ENCODE assay signal across 15 cellular contexts in genomic region chr6:111129003-111129402, GRCh38. TPM values are rescaled to one million over a fixed set of nuclear protein-coding genes. Genes with fewer than 3 reads are reported as not detected.
DNase-seq lines count a peak whose midpoint lies in the region; ATAC-seq and TF ChIP-seq lines count a peak whose summit lies in the region.
"Had no signal": no experiment of that assay in that cellular context is flagged by ENCODE, and none has a peak within 500 bp of the region (broad histone marks: within the 10 kb centered on the region; RNA-seq: fewer than 3 reads in every experiment).

No MANE protein-coding gene starts in this region.

- peak; percentile 95 for ATAC-seq in thoracic aorta (ENCODE audit: insufficient number of reproducible peaks, low FRiP score, low read depth)
- ATAC-seq: activated CD4-positive, CD25-positive, alpha-beta regulatory T cell treated with anti-CD3 and anti-CD28 coated beads, Interleukin-2, amount 50 U/mL, for 24 hours had no signal

- no peak overlapping the region for H3K4me3 ChIP-seq in liver (ENCODE audit: low read depth in 1 of 3, low read length in 3 of 3)
- H3K4me3 ChIP-seq in thoracic aorta, result no peak overlapping the region
- H3K4me3 ChIP-seq in lower leg skin (ENCODE audit: low read depth, poor library complexity, severe bottlenecking), result no peak overlapping the region
- H3K4me3 ChIP-seq: esophagus squamous epithelium, skin epidermis had no signal

- TF ChIP-seq CTCF in liver (IDR thresholded peaks at IDR 0.05; ENCODE audit: low read depth, low read length, missing input control) (no peak), thoracic aorta (IDR thresholded peaks at IDR 0.05) (no peak), lower leg skin (IDR thresholded peaks at IDR 0.05) (no peak)

- no peak for TF ChIP-seq POLR2A in lower leg skin (IDR thresholded peaks at IDR 0.05)

- H3K9ac ChIP-seq in liver (ENCODE audit: low read depth in 1 of 2, low read length in 2 of 2), result no peak overlapping the region

- H3K27ac ChIP-seq in liver (ENCODE audit: low read depth in 1 of 2, low read length in 2 of 2) (no peak overlapping the region), thoracic aorta (peak overlapping the region; percentile 52 to 58)
- H3K27ac ChIP-seq: esophagus squamous epithelium, skin epidermis had no signal

- intact Hi-C loops in lower leg skin (cut with DNase I; ENCODE audit: low total_unique reads), result no loop called here

- H3K9me3 ChIP-seq in liver (ENCODE audit: control insufficient read depth in 4 of 4, low read length in 3 of 4) (no peaks in the 10 kb centered on the region), thoracic aorta (no peaks in the 10 kb centered on the region)
- H3K9me3 ChIP-seq: esophagus squamous epithelium had no signal

- DNase-seq in NCI-H82 (lab: John Stamatoyannopoulos, UW) (peak; percentile 23), NCI-H82 treated with DMSO at 0.1 percent for 48 hours (lab: John Stamatoyannopoulos, UW; ENCODE audit: unreplicated experiment) (no peak), cerebellum (ENCODE audit: low spot score) (peak; percentile 44), thoracic aorta (ENCODE audit: low spot score) (peak; percentile 38), lower leg skin (ENCODE audit: low spot score in 2 of 2) (no peak), NCI-H146 treated with DMSO at 0.1 percent for 48 hours (lab: John Stamatoyannopoulos, UW; ENCODE audit: unreplicated experiment) (no peak), MV-4-11 (lab: John Stamatoyannopoulos, UW) (no peak)
- DNase-seq: CD4-positive, CD25-positive, alpha-beta regulatory T cell; EL; esophagus squamous epithelium; GOT3; SIG-M5 had no signal

- no peaks in the 10 kb centered on the region for H3K36me3 ChIP-seq in liver (ENCODE audit: control insufficient read depth in 4 of 4, insufficient read depth in 3 of 4, low read depth in 1 of 4, low read length in 3 of 4)
- no peaks in the 10 kb centered on the region for H3K36me3 ChIP-seq in thoracic aorta
- H3K36me3 ChIP-seq: esophagus squamous epithelium had no signal

- no peaks in the 10 kb centered on the region for H3K27me3 ChIP-seq in liver (ENCODE audit: control insufficient read depth in 4 of 4, insufficient read depth in 4 of 4, low read length in 3 of 4)
- no peaks in the 10 kb centered on the region for H3K27me3 ChIP-seq in thoracic aorta (replicated peaks; ENCODE audit: insufficient read depth)
- H3K27me3 ChIP-seq: esophagus squamous epithelium had no signal

- peak in 1 of 2 donors; percentile 28 for TF ChIP-seq RAD21 in liver (IDR thresholded peaks at IDR 0.05)

- WGBS in liver, result 28% methylated on average over 1 of the region's 1 CpG
- 20 to 32% methylated on average over 1 of the region's 1 CpG for WGBS in lower leg skin, 2 donors

- H3K4me1 ChIP-seq in liver (ENCODE audit: control insufficient read depth in 4 of 4, insufficient read depth in 4 of 4, low read length in 3 of 4) (peaks cover 5 to 11% (median 9%) of the 10 kb centered on the region in 4 donors), thoracic aorta (ENCODE audit: control insufficient read depth in 1 of 2, low read depth in 2 of 2) (peaks cover 11 to 13% of the 10 kb centered on the region in 2 donors)
- H3K4me1 ChIP-seq: esophagus squamous epithelium had no signal

TF ChIP-seq in liver, 16 proteins besides CTCF, POLR2A, EP300 and RAD21:
- TF ChIP-seq SP1 (IDR thresholded peaks at IDR 0.05) (peak; percentile 58), EGR1 (IDR thresholded peaks at IDR 0.05; ENCODE audit: low read depth in 2 of 2) (no peak), JUND (IDR thresholded peaks at IDR 0.05) (no peak), TAF1 (conservative IDR thresholded peaks at IDR 0.05) (no peak), YY1 (IDR thresholded peaks at IDR 0.05) (no peak), ATF3 (IDR thresholded peaks at IDR 0.05) (no peak), FOXA2 (IDR thresholded peaks at IDR 0.05) (no peak), FOXA1 (IDR thresholded peaks at IDR 0.05) (no peak), NR2F2 (IDR thresholded peaks at IDR 0.05) (no peak), RXRA (IDR thresholded peaks at IDR 0.05) (peak in 1 of 2 donors; percentile 14), HNF4A (conservative IDR thresholded peaks at IDR 0.05) (peak; percentile 52 to 77), HNF4G (IDR thresholded peaks at IDR 0.05) (peak; percentile 30), GABPA (IDR thresholded peaks at IDR 0.05 in 1 of 2, conservative IDR thresholded peaks at IDR 0.05 in 1 of 2) (no peak)
- TF ChIP-seq, protein P1, sequence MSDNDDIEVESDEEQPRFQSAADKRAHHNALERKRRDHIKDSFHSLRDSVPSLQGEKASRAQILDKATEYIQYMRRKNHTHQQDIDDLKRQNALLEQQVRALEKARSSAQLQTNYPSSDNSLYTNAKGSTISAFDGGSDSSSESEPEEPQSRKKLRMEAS (IDR thresholded peaks at IDR 0.05), result no peak
- TF ChIP-seq, protein P2, sequence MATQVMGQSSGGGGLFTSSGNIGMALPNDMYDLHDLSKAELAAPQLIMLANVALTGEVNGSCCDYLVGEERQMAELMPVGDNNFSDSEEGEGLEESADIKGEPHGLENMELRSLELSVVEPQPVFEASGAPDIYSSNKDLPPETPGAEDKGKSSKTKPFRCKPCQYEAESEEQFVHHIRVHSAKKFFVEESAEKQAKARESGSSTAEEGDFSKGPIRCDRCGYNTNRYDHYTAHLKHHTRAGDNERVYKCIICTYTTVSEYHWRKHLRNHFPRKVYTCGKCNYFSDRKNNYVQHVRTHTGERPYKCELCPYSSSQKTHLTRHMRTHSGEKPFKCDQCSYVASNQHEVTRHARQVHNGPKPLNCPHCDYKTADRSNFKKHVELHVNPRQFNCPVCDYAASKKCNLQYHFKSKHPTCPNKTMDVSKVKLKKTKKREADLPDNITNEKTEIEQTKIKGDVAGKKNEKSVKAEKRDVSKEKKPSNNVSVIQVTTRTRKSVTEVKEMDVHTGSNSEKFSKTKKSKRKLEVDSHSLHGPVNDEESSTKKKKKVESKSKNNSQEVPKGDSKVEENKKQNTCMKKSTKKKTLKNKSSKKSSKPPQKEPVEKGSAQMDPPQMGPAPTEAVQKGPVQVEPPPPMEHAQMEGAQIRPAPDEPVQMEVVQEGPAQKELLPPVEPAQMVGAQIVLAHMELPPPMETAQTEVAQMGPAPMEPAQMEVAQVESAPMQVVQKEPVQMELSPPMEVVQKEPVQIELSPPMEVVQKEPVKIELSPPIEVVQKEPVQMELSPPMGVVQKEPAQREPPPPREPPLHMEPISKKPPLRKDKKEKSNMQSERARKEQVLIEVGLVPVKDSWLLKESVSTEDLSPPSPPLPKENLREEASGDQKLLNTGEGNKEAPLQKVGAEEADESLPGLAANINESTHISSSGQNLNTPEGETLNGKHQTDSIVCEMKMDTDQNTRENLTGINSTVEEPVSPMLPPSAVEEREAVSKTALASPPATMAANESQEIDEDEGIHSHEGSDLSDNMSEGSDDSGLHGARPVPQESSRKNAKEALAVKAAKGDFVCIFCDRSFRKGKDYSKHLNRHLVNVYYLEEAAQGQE (IDR thresholded peaks at IDR 0.05), result no peak
- TF ChIP-seq, protein P3, sequence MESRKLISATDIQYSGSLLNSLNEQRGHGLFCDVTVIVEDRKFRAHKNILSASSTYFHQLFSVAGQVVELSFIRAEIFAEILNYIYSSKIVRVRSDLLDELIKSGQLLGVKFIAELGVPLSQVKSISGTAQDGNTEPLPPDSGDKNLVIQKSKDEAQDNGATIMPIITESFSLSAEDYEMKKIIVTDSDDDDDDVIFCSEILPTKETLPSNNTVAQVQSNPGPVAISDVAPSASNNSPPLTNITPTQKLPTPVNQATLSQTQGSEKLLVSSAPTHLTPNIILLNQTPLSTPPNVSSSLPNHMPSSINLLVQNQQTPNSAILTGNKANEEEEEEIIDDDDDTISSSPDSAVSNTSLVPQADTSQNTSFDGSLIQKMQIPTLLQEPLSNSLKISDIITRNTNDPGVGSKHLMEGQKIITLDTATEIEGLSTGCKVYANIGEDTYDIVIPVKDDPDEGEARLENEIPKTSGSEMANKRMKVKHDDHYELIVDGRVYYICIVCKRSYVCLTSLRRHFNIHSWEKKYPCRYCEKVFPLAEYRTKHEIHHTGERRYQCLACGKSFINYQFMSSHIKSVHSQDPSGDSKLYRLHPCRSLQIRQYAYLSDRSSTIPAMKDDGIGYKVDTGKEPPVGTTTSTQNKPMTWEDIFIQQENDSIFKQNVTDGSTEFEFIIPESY (IDR thresholded peaks at IDR 0.05), result peak; percentile 2

RNA-seq across cellular contexts. Expression of gene SLC16A10, which starts 41.7 kb away (rescaled TPM):
- total RNA-seq in cerebellum (12.1 TPM), liver (10 to 100 TPM; 11.0 to 16.7 TPM), thoracic aorta (10 to 100 TPM; 24.4 to 32.4 TPM), lower leg skin (10 to 100 TPM; 35.6 to 50.9 (median 43.9) TPM)
- polyA plus RNA-seq in liver, result 1 to 10 TPM; 1.8 to 5.8 TPM

Comparison
In these comparisons a context has a peak if more than half of its experiments do, and no peak if none do; other contexts are left out.
1. DNase-seq: peak in NCI-H82 (single experiment), cerebellum (single experiment) and thoracic aorta (single experiment); none in NCI-H82 treated with DMSO at 0.1 percent for 48 hours (single experiment), lower leg skin (0 of 2), NCI-H146 treated with DMSO at 0.1 percent for 48 hours (single experiment) and MV-4-11 (single experiment).
2. H3K27ac ChIP-seq: peak in thoracic aorta (2 of 2); none in liver (0 of 2).